Comparison of ENCODE assay signal across 17 cellular contexts in the genomic region with DNA sequence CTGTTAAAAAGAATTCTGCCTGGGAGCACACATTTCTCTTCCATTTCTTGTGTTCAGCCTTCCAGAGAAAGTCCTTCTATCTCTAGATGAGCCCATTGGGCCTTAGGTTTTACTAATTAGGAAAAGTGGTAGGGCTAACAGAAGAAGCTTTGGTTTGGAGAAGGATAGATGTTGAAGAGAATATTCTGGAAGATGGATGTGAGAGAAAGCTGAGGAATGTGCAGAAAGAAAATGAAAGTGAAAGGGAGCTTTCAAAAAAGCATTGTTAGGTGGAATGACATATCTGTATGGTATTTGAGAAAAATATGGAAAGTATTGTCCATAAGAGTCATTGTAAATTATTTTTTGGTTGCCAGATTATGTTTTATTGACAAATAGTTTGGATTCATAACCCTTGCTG.
A peak's percentile ranks its signal among the peaks of the same experiment; 100 is the strongest.
DNase-seq lines count a peak whose midpoint lies in the region; ATAC-seq and TF ChIP-seq lines count a peak whose summit lies in the region.
"Had no signal": no experiment of that assay in that cellular context is flagged by ENCODE, and none has a peak within 500 bp of the region (broad histone marks: within the 10 kb centered on the region; RNA-seq: fewer than 3 reads in every experiment).

No MANE protein-coding gene starts in this region.

- POLR2A ChIA-PET in HEK293 (lab: Yijun Ruan, JAX): no interaction called here

- no peak overlapping the region for H3K27ac Mint-ChIP-seq in activated T-helper 17 cell treated with anti-CD3 and anti-CD28 coated beads, Interleukin-2, amount 50 U/mL, for 72 hours
- no peak overlapping the region for H3K27ac Mint-ChIP-seq in endothelial cell (ENCODE audit: unreplicated experiment)
- H3K27ac Mint-ChIP-seq: activated CD8-positive, alpha-beta memory T cell treated with anti-CD3 and anti-CD28 coated beads, Interleukin-2, amount 10 ng/mL, durations not matched to agents 7 days and 5 days had no signal

- H3K27ac ChIP-seq in HEK293 (ENCODE audit: extremely low read depth, low read depth, low read length) (no peak overlapping the region), adrenal gland (no peak overlapping the region)
- H3K27ac ChIP-seq: ascending aorta had no signal

- in situ Hi-C loops in ACHN (cut with HindIII; ENCODE audit: low pct_ligation_motif_present, low pct_unique_long_range_greater_than_20kb, low sequenced_read_pairs): no loop called here

- H3K9me3 ChIP-seq in HEK293 (ENCODE audit: control insufficient read depth, insufficient read depth, low read depth, low read length) (no peaks in the 10 kb centered on the region), adrenal gland (replicated peaks in 1 of 3) (no peaks in the 10 kb centered on the region)
- H3K9me3 ChIP-seq: ascending aorta, right atrium auricular region had no signal

- H3K27me3 Mint-ChIP-seq in activated T-helper 17 cell treated with anti-CD3 and anti-CD28 coated beads, Interleukin-2, amount 50 U/mL, for 72 hours: no peaks in the 10 kb centered on the region
- no peaks in the 10 kb centered on the region for H3K27me3 Mint-ChIP-seq in endothelial cell (ENCODE audit: unreplicated experiment)
- H3K27me3 Mint-ChIP-seq: activated CD8-positive, alpha-beta memory T cell treated with anti-CD3 and anti-CD28 coated beads, Interleukin-2, amount 10 ng/mL, durations not matched to agents 7 days and 5 days had no signal

- no peaks in the 10 kb centered on the region for H3K4me1 Mint-ChIP-seq in activated T-helper 17 cell treated with anti-CD3 and anti-CD28 coated beads, Interleukin-2, amount 50 U/mL, for 72 hours
- H3K4me1 Mint-ChIP-seq in endothelial cell (ENCODE audit: unreplicated experiment): no peaks in the 10 kb centered on the region
- H3K4me1 Mint-ChIP-seq: activated CD8-positive, alpha-beta memory T cell treated with anti-CD3 and anti-CD28 coated beads, Interleukin-2, amount 10 ng/mL, durations not matched to agents 7 days and 5 days had no signal

- H3K9me3 Mint-ChIP-seq in activated T-helper 17 cell treated with anti-CD3 and anti-CD28 coated beads, Interleukin-2, amount 50 U/mL, for 72 hours: peaks cover 7% of the 10 kb centered on the region
- no peaks in the 10 kb centered on the region for H3K9me3 Mint-ChIP-seq in endothelial cell (ENCODE audit: unreplicated experiment)

- intact Hi-C loops in adrenal gland (cut with DNase I): no loop called here

- TF ChIP-seq CTCF in HEK293 (tag by site-specific recombination; IDR thresholded peaks at IDR 0.05) (no peak), fibroblast of the aortic adventitia (IDR thresholded peaks at IDR 0.05; ENCODE audit: insufficient read depth, low read length) (no peak), adrenal gland (IDR thresholded peaks at IDR 0.05) (no peak), endothelial cell (IDR thresholded peaks at IDR 0.05; ENCODE audit: unreplicated experiment) (no peak)

- TF ChIP-seq POLR2A in adrenal gland (IDR thresholded peaks at IDR 0.05): no peak

- ATAC-seq in SK-N-SH treated with all-trans-retinoic acid at 6 μM for 48 hours: peak; percentile 58
- ATAC-seq in activated T-helper 17 cell treated with anti-CD3 and anti-CD28 coated beads, Interleukin-2, amount 50 U/mL, for 72 hours (replicated peaks): no peak
- ATAC-seq: activated CD8-positive, alpha-beta memory T cell treated with anti-CD3 and anti-CD28 coated beads, Interleukin-2, amount 10 ng/mL, durations not matched to agents 7 days and 5 days had no signal

- no peaks in the 10 kb centered on the region for H3K27me3 ChIP-seq in adrenal gland
- H3K27me3 ChIP-seq: ascending aorta, right atrium auricular region had no signal

- CTCF ChIA-PET in HEK293 (lab: Yijun Ruan, JAX): interaction anchor here (0.6 kb wide), 1 partner anchor 32 kb away, joined by 5 read pairs; no protein-coding TSS in a partner anchor

- H3K4me3 ChIP-seq in HEK293 (ENCODE audit: low read depth, low read length) (no peak overlapping the region), fibroblast of the aortic adventitia (ENCODE audit: low read depth, low read length) (no peak overlapping the region), adrenal gland (no peak overlapping the region)
- H3K4me3 ChIP-seq: ascending aorta, right atrium auricular region had no signal

- no peaks in the 10 kb centered on the region for H3K36me3 Mint-ChIP-seq in activated T-helper 17 cell treated with anti-CD3 and anti-CD28 coated beads, Interleukin-2, amount 50 U/mL, for 72 hours (ENCODE audit: low read depth)
- H3K36me3 Mint-ChIP-seq in endothelial cell (ENCODE audit: low read depth, unreplicated experiment): no peaks in the 10 kb centered on the region
- H3K36me3 Mint-ChIP-seq: activated CD8-positive, alpha-beta memory T cell treated with anti-CD3 and anti-CD28 coated beads, Interleukin-2, amount 10 ng/mL, durations not matched to agents 7 days and 5 days had no signal

- H3K36me3 ChIP-seq in HEK293 (ENCODE audit: control insufficient read depth in 2 of 2, insufficient read depth in 1 of 2, low read length in 2 of 2): no peaks in the 10 kb centered on the region
- H3K36me3 ChIP-seq in adrenal gland (replicated peaks in 1 of 2): no peaks in the 10 kb centered on the region
- H3K36me3 ChIP-seq: ascending aorta, right atrium auricular region had no signal

- DNase-seq in ACHN: peak; percentile 60
- DNase-seq in fibroblast of the aortic adventitia (ENCODE audit: low read depth): peak; percentile 43
- DNase-seq in adrenal gland: no peak
- no peak for DNase-seq in endothelial cell (ENCODE audit: low spot score)
- DNase-seq in 8988T: no peak
- DNase-seq: activated CD8-positive, alpha-beta memory T cell treated with anti-CD3 and anti-CD28 coated beads, Interleukin-2, amount 10 ng/mL, durations not matched to agents 7 days and 5 days; activated gamma-delta T cell; erythroblast; hippocampal formation; NCI-H1105; SHP77 treated with DMSO at 0.1 percent for 48 hours; T-helper 2 cell had no signal

- H3K4me1 ChIP-seq in HEK293 (ENCODE audit: control insufficient read depth, insufficient read depth, low read length) (no peaks in the 10 kb centered on the region), adrenal gland (replicated peaks in 1 of 2) (peaks cover 0 to 5% of the 10 kb centered on the region in 2 donors)
- H3K4me1 ChIP-seq: ascending aorta, right atrium auricular region had no signal

- no peak overlapping the region for H3K4me3 Mint-ChIP-seq in activated T-helper 17 cell treated with anti-CD3 and anti-CD28 coated beads, Interleukin-2, amount 50 U/mL, for 72 hours
- H3K4me3 Mint-ChIP-seq in endothelial cell (ENCODE audit: unreplicated experiment): no peak overlapping the region
- H3K4me3 Mint-ChIP-seq: activated CD8-positive, alpha-beta memory T cell treated with anti-CD3 and anti-CD28 coated beads, Interleukin-2, amount 10 ng/mL, durations not matched to agents 7 days and 5 days had no signal

TF ChIP-seq in HEK293, 187 proteins besides CTCF, POLR2A, EP300 and RAD21:
- TF ChIP-seq GLI2 (tag by site-specific recombination; IDR thresholded peaks at IDR 0.05; ENCODE audit: borderline replicate concordance, low read depth) (no peak), KLF8 (tag by site-specific recombination; IDR thresholded peaks at IDR 0.05) (no peak), ZNF707 (tag by site-specific recombination; IDR thresholded peaks at IDR 0.05) (no peak), ZSCAN30 (tag by site-specific recombination; IDR thresholded peaks at IDR 0.05) (no peak), ZNF560 (tag by site-specific recombination; IDR thresholded peaks at IDR 0.05; ENCODE audit: borderline replicate concordance) (no peak), PRDM1 (tag by site-specific recombination; IDR thresholded peaks at IDR 0.05) (peak; percentile 53), ZFP37 (tag by site-specific recombination; IDR thresholded peaks at IDR 0.05) (no peak)

TF ChIP-seq in SK-N-SH treated with all-trans-retinoic acid at 6 μM for 48 hours, 23 proteins besides CTCF, POLR2A, EP300 and RAD21 (continues in another document):
- TF ChIP-seq, protein P1, sequence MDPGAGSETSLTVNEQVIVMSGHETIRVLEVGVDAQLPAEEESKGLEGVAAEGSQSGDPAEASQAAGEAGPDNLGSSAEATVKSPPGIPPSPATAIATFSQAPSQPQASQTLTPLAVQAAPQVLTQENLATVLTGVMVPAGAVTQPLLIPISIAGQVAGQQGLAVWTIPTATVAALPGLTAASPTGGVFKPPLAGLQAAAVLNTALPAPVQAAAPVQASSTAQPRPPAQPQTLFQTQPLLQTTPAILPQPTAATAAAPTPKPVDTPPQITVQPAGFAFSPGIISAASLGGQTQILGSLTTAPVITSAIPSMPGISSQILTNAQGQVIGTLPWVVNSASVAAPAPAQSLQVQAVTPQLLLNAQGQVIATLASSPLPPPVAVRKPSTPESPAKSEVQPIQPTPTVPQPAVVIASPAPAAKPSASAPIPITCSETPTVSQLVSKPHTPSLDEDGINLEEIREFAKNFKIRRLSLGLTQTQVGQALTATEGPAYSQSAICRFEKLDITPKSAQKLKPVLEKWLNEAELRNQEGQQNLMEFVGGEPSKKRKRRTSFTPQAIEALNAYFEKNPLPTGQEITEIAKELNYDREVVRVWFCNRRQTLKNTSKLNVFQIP (CRISPR knock-in tag; IDR thresholded peaks at IDR 0.05; ENCODE audit: borderline replicate concordance, low read depth): no peak
- no peak for TF ChIP-seq ISL1 (CRISPR knock-in tag; IDR thresholded peaks at IDR 0.05)
- no peak for TF ChIP-seq TSHZ2 (CRISPR knock-in tag; IDR thresholded peaks at IDR 0.05)
- TF ChIP-seq GLIS3 (CRISPR knock-in tag; IDR thresholded peaks at IDR 0.05): no peak

Comparison
In these comparisons a context has a peak if more than half of its experiments do, and no peak if none do; other contexts are left out.
1. DNase-seq: peak in ACHN (single experiment) and fibroblast of the aortic adventitia (single experiment); none in adrenal gland (0 of 7), endothelial cell (single experiment) and 8988T (single experiment).